8 cellular contexts compared by ENCODE assay signal in genomic region chr4:140049024-140049923, GRCh38.
DNase-seq lines count a peak whose midpoint lies in the region; ATAC-seq lines count a peak whose summit lies in the region.

No MANE protein-coding gene starts in this region.

- WGBS in esophagus, 2 donors: 9 to 12% methylated on average over 14 of the region's 14 CpGs

- no peaks in the 10 kb centered on the region for H3K27me3 ChIP-seq in esophagus (ENCODE audit: control insufficient read depth in 1 of 2, insufficient read depth in 2 of 2, low read length in 2 of 2)

- peaks cover 2 to 5% of the 10 kb centered on the region in 2 donors for H3K4me1 ChIP-seq in esophagus (ENCODE audit: control insufficient read depth in 2 of 2, insufficient read depth in 2 of 2, low read length in 1 of 2)

- H3K36me3 ChIP-seq in esophagus (ENCODE audit: control insufficient read depth in 2 of 2, insufficient read depth in 2 of 2, low read length in 1 of 2): no peaks in the 10 kb centered on the region

- peak; percentile 59 for ATAC-seq in HG03139 (IDR thresholded peaks at IDR 0.05; ENCODE audit: unreplicated experiment)
- ATAC-seq in GM18517 (IDR thresholded peaks at IDR 0.05; ENCODE audit: unreplicated experiment): no peak

- H3K9me3 ChIP-seq in esophagus (ENCODE audit: control insufficient read depth in 2 of 2, insufficient read depth in 1 of 2, low read depth in 1 of 2, low read length in 1 of 2): no peaks in the 10 kb centered on the region

- peak overlapping the region; percentile 4 to 37 for H3K4me3 ChIP-seq in esophagus (ENCODE audit: low read depth in 1 of 2, low read length in 2 of 2)

- DNase-seq in DMS 273 treated with DMSO at 0.1 percent for 48 hours (lab: John Stamatoyannopoulos, UW) (peak; percentile 84), NCI-H69 (lab: John Stamatoyannopoulos, UW) (peak; percentile 97), activated T-cell treated with anti-CD3 and anti-CD28 coated beads for 4 hours (peak; percentile 11), mucosa of gallbladder (ENCODE audit: low spot score) (peak; percentile 58), superior temporal gyrus (ENCODE audit: extremely low spot score) (peak; percentile 65)

- peak overlapping the region; percentile 58 to 92 for H3K27ac ChIP-seq in esophagus (ENCODE audit: low read depth in 2 of 2, low read length in 1 of 2)

Comparison
In these comparisons a context has a peak if more than half of its experiments do, and no peak if none do; other contexts are left out.
1. DNase-seq: peak in every context shown above with its lines; median percentile 97 in NCI-H69; 84 in DMS 273 treated with DMSO at 0.1 percent for 48 hours; 65 in superior temporal gyrus; 58 in mucosa of gallbladder; 11 in activated T-cell treated with anti-CD3 and anti-CD28 coated beads for 4 hours.